Comparison of ENCODE assay signal across 22 cellular contexts in genomic region chr1:177023710-177024109, GRCh38.
"Had no signal": no experiment of that assay in that cellular context is flagged by ENCODE, and none has a peak within 500 bp of the region (broad histone marks: within the 10 kb centered on the region; RNA-seq: fewer than 3 reads in every experiment).

No MANE protein-coding gene starts in this region.

- DNase-seq: activated CD4-positive, alpha-beta T cell treated with anti-CD3 and anti-CD28 coated beads for 36 hours; activated CD4-positive, alpha-beta T cell treated with anti-CD3 and anti-CD28 coated beads, Interleukin-2, amount 50 U/mL, for 4 hours; activated CD8-positive, alpha-beta memory T cell treated with anti-CD3 and anti-CD28 coated beads for 24 hours; activated CD8-positive, alpha-beta memory T cell treated with anti-CD3 and anti-CD28 coated beads, Interleukin-2, amount 50 U/mL, for 4 hours; activated T-cell treated with anti-CD3 and anti-CD28 coated beads, Interleukin-2, amount 50 U/mL, for 24 hours; aorta; brain microvascular endothelial cell; effector memory CD8-positive, alpha-beta T cell; esophagus squamous epithelium; gastrocnemius medialis; hippocampal formation; kidney glomerular epithelial cell; natural killer cell; spleen; stimulated activated CD4-positive, alpha-beta T cell treated with anti-CD3 and anti-CD28 coated beads, Interleukin-4, amount 100 ng/mL, for 1 hour; stimulated activated naive CD4-positive, alpha-beta T cell; T-helper 9 cell had no signal

- H3K36me3 ChIP-seq: brain microvascular endothelial cell, esophagus squamous epithelium, gastrocnemius medialis, left lung, spleen, thoracic aorta, upper lobe of left lung had no signal

- H3K27me3 ChIP-seq: brain microvascular endothelial cell, esophagus squamous epithelium, gastrocnemius medialis, left lung, spleen, upper lobe of left lung had no signal

- H3K27ac ChIP-seq: brain microvascular endothelial cell, esophagus squamous epithelium, gastrocnemius medialis, left lung, spleen, thoracic aorta, upper lobe of left lung had no signal

- H3K4me3 ChIP-seq: esophagus squamous epithelium, gastrocnemius medialis, left lung, spleen, thoracic aorta, upper lobe of left lung had no signal

- H3K4me1 ChIP-seq: esophagus squamous epithelium, gastrocnemius medialis, left lung, spleen, upper lobe of left lung had no signal

- ATAC-seq: activated CD4-positive, alpha-beta T cell treated with anti-CD3 and anti-CD28 coated beads for 36 hours; activated naive CD4-positive, alpha-beta T cell treated with anti-CD3 and anti-CD28 coated beads, Interleukin-2, amount 50 U/mL, for 72 hours; activated T-helper 17 cell treated with anti-CD3 and anti-CD28 coated beads, Interleukin-2, amount 50 U/mL, for 72 hours; effector memory CD8-positive, alpha-beta T cell; gastrocnemius medialis; left lung; natural killer cell had no signal

- H3K9me3 ChIP-seq: esophagus squamous epithelium, gastrocnemius medialis, left lung, spleen, thoracic aorta, upper lobe of left lung had no signal
